ENCODE assay signal across 19 cellular contexts in genomic region chr17:17153071-17153470, GRCh38. TPM values are rescaled to one million over a fixed set of nuclear protein-coding genes. Genes with fewer than 3 reads are reported as not detected.
DNase-seq lines count a peak whose midpoint lies in the region; ATAC-seq and TF ChIP-seq lines count a peak whose summit lies in the region.
"Had no signal": no experiment of that assay in that cellular context is flagged by ENCODE, and none has a peak within 500 bp of the region (broad histone marks: within the 10 kb centered on the region; RNA-seq: fewer than 3 reads in every experiment).

No MANE protein-coding gene starts in this region.

- peak overlapping the region; percentile 62 for H3K27ac Mint-ChIP-seq in activated CD4-positive, alpha-beta T cell treated with anti-CD3 and anti-CD28 coated beads for 36 hours
- peak overlapping the region in 2 of 3 donors; percentile 89 to 91 for H3K27ac Mint-ChIP-seq in CD4-positive, CD25-positive, alpha-beta regulatory T cell
- peak overlapping the region; percentile 91 to 92 for H3K27ac Mint-ChIP-seq in T-cell

- peaks cover 59% of the 10 kb centered on the region for H3K4me1 Mint-ChIP-seq in activated CD4-positive, alpha-beta T cell treated with anti-CD3 and anti-CD28 coated beads for 36 hours
- H3K4me1 Mint-ChIP-seq in CD4-positive, CD25-positive, alpha-beta regulatory T cell, result peaks cover 6 to 45% (median 27%) of the 10 kb centered on the region in 4 donors
- H3K4me1 Mint-ChIP-seq in T-cell, result peaks cover 41 to 57% (median 42%) of the 10 kb centered on the region in 3 donors

- H3K4me1 ChIP-seq in CD4-positive, CD25-positive, alpha-beta regulatory T cell (ENCODE audit: control insufficient read depth, insufficient read depth, low read length, poor library complexity, severe bottlenecking), result peaks cover 34% of the 10 kb centered on the region
- peaks cover 59% of the 10 kb centered on the region for H3K4me1 ChIP-seq in osteoblast (ENCODE audit: insufficient read depth, low read length)
- H3K4me1 ChIP-seq: parathyroid adenoma had no signal

- H3K4me2 ChIP-seq in osteoblast (ENCODE audit: insufficient read depth, low read length), result no peak overlapping the region

- H3K4me3 ChIP-seq in CD4-positive, CD25-positive, alpha-beta regulatory T cell (ENCODE audit: low read depth, low read length), result no peak overlapping the region
- no peak overlapping the region for H3K4me3 ChIP-seq in osteoblast (ENCODE audit: insufficient read depth, low read length)
- H3K4me3 ChIP-seq: cardiac muscle cell, K562, right lobe of liver had no signal

- CTCF ChIA-PET in activated CD4-positive, alpha-beta T cell treated with anti-CD3 and anti-CD28 coated beads for 36 hours (lab: Charles Lee), result interaction anchor here (1.3 to 1.4 kb wide), 2 partner anchors 12 to 19 kb away, joined by 3 read pairs; no protein-coding TSS in a partner anchor
- CTCF ChIA-PET in T-cell (lab: Charles Lee), result interaction anchor here (0.6 to 0.7 kb wide), 2 partner anchors 49 to 161 kb away, joined by 3 to 4 read pairs; no protein-coding TSS in a partner anchor

- no peak overlapping the region for H2AFZ ChIP-seq in osteoblast (ENCODE audit: low read length)
- H2AFZ ChIP-seq: parathyroid adenoma had no signal

- no peaks in the 10 kb centered on the region for H3K9me3 ChIP-seq in CD4-positive, CD25-positive, alpha-beta regulatory T cell (ENCODE audit: control insufficient read depth in 2 of 2, low read length in 2 of 2)
- no peaks in the 10 kb centered on the region for H3K9me3 ChIP-seq in osteoblast (ENCODE audit: low read depth, low read length)
- H3K9me3 ChIP-seq: right lobe of liver had no signal

- no peak for ATAC-seq in activated CD4-positive, alpha-beta T cell treated with anti-CD3 and anti-CD28 coated beads for 36 hours
- no peak for ATAC-seq in CD4-positive, CD25-positive, alpha-beta regulatory T cell (ENCODE audit: low read depth in 2 of 2)
- ATAC-seq in T-cell (replicated peaks in 1 of 4), result no peak
- ATAC-seq: K562; natural killer cell treated with Interleukin-12 subunit alpha and Interleukin-12 subunit beta and Interleukin-15 and Interleukin-18, amount 100 ng/mL, for 72 hours; right lobe of liver had no signal

- no peak for TF ChIP-seq CTCF in osteoblast (IDR thresholded peaks at IDR 0.05; ENCODE audit: extremely low read depth, low read depth, low read length)

- no peaks in the 10 kb centered on the region for H3K27me3 Mint-ChIP-seq in activated CD4-positive, alpha-beta T cell treated with anti-CD3 and anti-CD28 coated beads for 36 hours
- no peaks in the 10 kb centered on the region for H3K27me3 Mint-ChIP-seq in CD4-positive, CD25-positive, alpha-beta regulatory T cell
- no peaks in the 10 kb centered on the region for H3K27me3 Mint-ChIP-seq in T-cell
- H3K27me3 Mint-ChIP-seq: natural killer cell treated with Interleukin-12 subunit alpha and Interleukin-12 subunit beta and Interleukin-15 and Interleukin-18, amount 100 ng/mL, for 72 hours had no signal

- no peaks in the 10 kb centered on the region for H3K9me3 Mint-ChIP-seq in activated CD4-positive, alpha-beta T cell treated with anti-CD3 and anti-CD28 coated beads for 36 hours (ENCODE audit: low read depth)
- H3K9me3 Mint-ChIP-seq in CD4-positive, CD25-positive, alpha-beta regulatory T cell, result peaks cover 0 to 2% (median 0%) of the 10 kb centered on the region in 7 donors
- no peaks in the 10 kb centered on the region for H3K9me3 Mint-ChIP-seq in T-cell
- H3K9me3 Mint-ChIP-seq: natural killer cell treated with Interleukin-12 subunit alpha and Interleukin-12 subunit beta and Interleukin-15 and Interleukin-18, amount 100 ng/mL, for 72 hours had no signal

- POLR2A ChIA-PET in activated CD4-positive, alpha-beta T cell treated with anti-CD3 and anti-CD28 coated beads for 36 hours (lab: Charles Lee), result no interaction called here
- POLR2A ChIA-PET in T-cell (lab: Charles Lee), result no interaction called here

- H3K36me3 ChIP-seq in CD4-positive, CD25-positive, alpha-beta regulatory T cell (ENCODE audit: control insufficient read depth, insufficient read depth, low read length), result peaks cover 59% of the 10 kb centered on the region
- peaks cover 61% of the 10 kb centered on the region for H3K36me3 ChIP-seq in osteoblast (ENCODE audit: insufficient read depth, low read length)

- H3K79me2 ChIP-seq in osteoblast (ENCODE audit: insufficient read depth, low read length), result peaks cover 14% of the 10 kb centered on the region

- no peak overlapping the region for H3K27ac ChIP-seq in CD4-positive, CD25-positive, alpha-beta regulatory T cell (ENCODE audit: insufficient read depth, low read length, poor library complexity, severe bottlenecking)
- H3K27ac ChIP-seq in osteoblast (ENCODE audit: low read depth, low read length), result peak overlapping the region; percentile 93
- H3K27ac ChIP-seq: cardiac muscle cell, parathyroid adenoma had no signal

- no peak for DNase-seq in activated CD4-positive, alpha-beta T cell treated with anti-CD3 and anti-CD28 coated beads for 36 hours
- no peak for DNase-seq in activated CD4-positive, alpha-beta T cell treated with anti-CD3 and anti-CD28 coated beads, Interleukin-2, amount 50 U/mL, for 48 hours
- no peak for DNase-seq in CD4-positive, CD25-positive, alpha-beta regulatory T cell
- no peak for DNase-seq in T-cell
- DNase-seq in osteoblast (ENCODE audit: insufficient read length, low spot score, missing footprints), result peak; percentile 54
- DNase-seq in NK-92 (lab: John Stamatoyannopoulos, UW; ENCODE audit: unreplicated experiment), result no peak
- no peak for DNase-seq in DMS53 treated with DMSO at 0.1 percent for 48 hours (lab: John Stamatoyannopoulos, UW; ENCODE audit: unreplicated experiment)
- no peak for DNase-seq in HCEC 1CT
- DNase-seq: activated CD4-positive, alpha-beta T cell treated with anti-CD3 and anti-CD28 coated beads for 4 hours; amniotic stem cell; MM.1S; NCI-H1436 treated with DMSO at 0.1 percent for 48 hours; NCI-H526 treated with DMSO at 0.1 percent for 48 hours; right lobe of liver; SW 1271 had no signal

- H4K20me1 ChIP-seq in osteoblast (ENCODE audit: insufficient read depth, low read length), result peaks cover 15% of the 10 kb centered on the region

- no peak overlapping the region for H3K4me3 Mint-ChIP-seq in activated CD4-positive, alpha-beta T cell treated with anti-CD3 and anti-CD28 coated beads for 36 hours
- peak overlapping the region in 2 of 4 donors; percentile 30 to 36 for H3K4me3 Mint-ChIP-seq in CD4-positive, CD25-positive, alpha-beta regulatory T cell
- H3K4me3 Mint-ChIP-seq in T-cell, result peak overlapping the region in 1 of 3 donors; percentile 41
- H3K4me3 Mint-ChIP-seq: natural killer cell treated with Interleukin-12 subunit alpha and Interleukin-12 subunit beta and Interleukin-15 and Interleukin-18, amount 100 ng/mL, for 72 hours had no signal

- H3K27me3 ChIP-seq in CD4-positive, CD25-positive, alpha-beta regulatory T cell (ENCODE audit: control insufficient read depth, insufficient read depth, low read length), result no peaks in the 10 kb centered on the region
- no peaks in the 10 kb centered on the region for H3K27me3 ChIP-seq in osteoblast (ENCODE audit: insufficient read depth, low read length)
- H3K27me3 ChIP-seq: cardiac muscle cell, right lobe of liver had no signal

- intact Hi-C loops in activated CD4-positive, alpha-beta T cell treated with anti-CD3 and anti-CD28 coated beads for 36 hours (cut with DNase I, micrococcal nuclease), result loop anchor here in 1 of 2 experiments (5.0 kb wide), 1 partner anchor 54 kb away; the partner anchor contains the start of gene PLD6

- peaks cover 46% of the 10 kb centered on the region for H3K36me3 Mint-ChIP-seq in activated CD4-positive, alpha-beta T cell treated with anti-CD3 and anti-CD28 coated beads for 36 hours (ENCODE audit: low read depth)
- H3K36me3 Mint-ChIP-seq in CD4-positive, CD25-positive, alpha-beta regulatory T cell, result peaks cover 56% of the 10 kb centered on the region
- peaks cover 44% of the 10 kb centered on the region for H3K36me3 Mint-ChIP-seq in T-cell

RNA-seq across cellular contexts. Expression of gene PLD6, which starts 53.1 kb away (rescaled TPM):
- total RNA-seq in activated CD4-positive, alpha-beta T cell treated with anti-CD3 and anti-CD28 coated beads for 36 hours, result 1 to 10 TPM; 8.3 to 9.9 TPM
- 9.4 TPM for total RNA-seq in CD4-positive, CD25-positive, alpha-beta regulatory T cell
- polyA plus RNA-seq in CD4-positive, CD25-positive, alpha-beta regulatory T cell, result 10 to 100 TPM in 3 of 4 donors, 1 to 10 TPM in 1; 8.9 to 19.3 (median 16.0) TPM
- total RNA-seq in T-cell (10 to 100 TPM in 4 of 5 donors, 1 to 10 TPM in 1; 7.3 to 18.3 (median 11.1) TPM), osteoblast (1.4 and 2.7 TPM in 2 replicates)
